Comparison of ENCODE assay signal across 18 cellular contexts in the genomic region with DNA sequence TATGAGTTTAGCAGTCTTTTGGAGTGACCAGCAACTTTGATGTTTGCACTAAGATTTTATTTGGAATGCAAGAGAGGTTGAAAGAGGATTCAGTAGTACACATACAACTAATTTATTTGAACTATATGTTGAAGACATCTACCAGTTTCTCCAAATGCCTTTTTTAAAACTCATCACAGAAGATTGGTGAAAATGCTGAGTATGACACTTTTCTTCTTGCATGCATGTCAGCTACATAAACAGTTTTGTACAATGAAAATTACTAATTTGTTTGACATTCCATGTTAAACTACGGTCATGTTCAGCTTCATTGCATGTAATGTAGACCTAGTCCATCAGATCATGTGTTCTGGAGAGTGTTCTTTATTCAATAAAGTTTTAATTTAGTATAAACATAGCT. TPM values are rescaled to one million over a fixed set of nuclear protein-coding genes. Genes with fewer than 3 reads are reported as not detected.
A peak's percentile ranks its signal among the peaks of the same experiment; 100 is the strongest.
DNase-seq lines count a peak whose midpoint lies in the region; ATAC-seq, FAIRE-seq and TF ChIP-seq lines count a peak whose summit lies in the region.
"Had no signal": no experiment of that assay in that cellular context is flagged by ENCODE, and none has a peak within 500 bp of the region (broad histone marks: within the 10 kb centered on the region; RNA-seq: fewer than 3 reads in every experiment).

No MANE protein-coding gene starts in this region.

- no peak overlapping the region for H3K27ac ChIP-seq in IMR-90 (ENCODE audit: insufficient read depth, low read length)
- no peak overlapping the region for H3K27ac ChIP-seq in H1 (ENCODE audit: low read depth, low read length)
- H3K27ac ChIP-seq in suprapubic skin, result no peak overlapping the region
- H3K27ac ChIP-seq: BLaER1 had no signal

- no CpG with 5 or more reads among the region's 1 CpG for WGBS in IMR-90 (ENCODE audit: extremely low coverage in 2 of 2, insufficient read length in 1 of 2), 2 experiments
- 91% methylated on average over 1 of the region's 1 CpG; no CpG with 5 or more reads in 1 of the 2 experiments for WGBS in H1 (ENCODE audit: extremely low coverage in 1 of 2, insufficient coverage in 1 of 2, insufficient read length in 1 of 2, insufficient replicate concordance in 2 of 2, low coverage in 1 of 2, low lambda C conversion rate in 2 of 2, missing lambda C conversion rate in 1 of 2), 2 experiments
- 85% methylated on average over 1 of the region's 1 CpG for WGBS in suprapubic skin

- H3K56ac ChIP-seq in IMR-90 (ENCODE audit: extremely low read depth, insufficient read depth, low read length) (no peak overlapping the region), H1 (replicated peaks; ENCODE audit: insufficient read length, low read depth, low read length) (no peak overlapping the region)

- H2AK5ac ChIP-seq in IMR-90 (ENCODE audit: low read depth, low read length) (no peak overlapping the region), H1 (ENCODE audit: low read depth, low read length) (no peak overlapping the region)

- no TSS peak for BruUV-seq in IMR-90 (replicated peaks; lab: Mats Ljungman, UMichigan)

- H3K4me3 ChIP-seq in IMR-90 (ENCODE audit: insufficient read depth, low read depth, low read length) (no peak overlapping the region), H1 (ENCODE audit: extremely low read depth in 1 of 4, insufficient read depth in 2 of 4, low read depth in 3 of 4, low read length in 4 of 4) (no peak overlapping the region), suprapubic skin (no peak overlapping the region)
- H3K4me3 ChIP-seq: BLaER1 had no signal

- intact Hi-C loops in IMR-90 (cut with micrococcal nuclease), result no loop called here

- H3K9me3 ChIP-seq in IMR-90 (ENCODE audit: control insufficient read depth, insufficient read depth, low read length) (no peaks in the 10 kb centered on the region), H1 (ENCODE audit: insufficient read depth in 2 of 2, low read depth in 1 of 2, low read length in 1 of 2) (no peaks in the 10 kb centered on the region), suprapubic skin (no peaks in the 10 kb centered on the region)
- H3K9me3 ChIP-seq: BLaER1, Caco-2 had no signal

- no peaks in the 10 kb centered on the region for H3K27me3 Mint-ChIP-seq in osteocyte (ENCODE audit: unreplicated experiment)

- no peak overlapping the region for H3K14ac ChIP-seq in IMR-90 (replicated peaks; ENCODE audit: low read depth, low read length)
- no peak overlapping the region for H3K14ac ChIP-seq in H1 (ENCODE audit: insufficient read length)

- peaks cover 34% of the 10 kb centered on the region for H4K20me1 ChIP-seq in IMR-90 (ENCODE audit: insufficient read depth, low read length)
- peaks cover 10 to 33% of the 10 kb centered on the region in 2 experiments for H4K20me1 ChIP-seq in H1 (replicated peaks in 1 of 2; ENCODE audit: control insufficient read depth in 1 of 2, insufficient read depth in 2 of 2, low read length in 2 of 2)

- no peak for TF ChIP-seq CTCF in IMR-90 (conservative IDR thresholded peaks at IDR 0.05; ENCODE audit: low read depth, low read length)
- no peak for TF ChIP-seq CTCF in H1 (IDR thresholded peaks at IDR 0.05; ENCODE audit: control extremely low read depth in 1 of 3, insufficient read depth in 1 of 3, low read depth in 1 of 3, low read length in 3 of 3)
- TF ChIP-seq CTCF in osteocyte (IDR thresholded peaks at IDR 0.05), result no peak
- no peak for TF ChIP-seq CTCF in suprapubic skin (IDR thresholded peaks at IDR 0.05)

- no peaks in the 10 kb centered on the region for H3K23me2 ChIP-seq in H1 (ENCODE audit: low read depth, low read length)

- H3K4me2 ChIP-seq in IMR-90 (ENCODE audit: low read depth, low read length) (no peak overlapping the region), H1 (ENCODE audit: insufficient read depth in 1 of 2, low read depth in 2 of 2, low read length in 2 of 2) (no peak overlapping the region)
- H3K4me2 ChIP-seq: BLaER1 had no signal

- dilution Hi-C loops in IMR-90 (cut with HindIII; ENCODE audit: low sequenced_read_pairs, unreplicated experiment), result no loop called here

- no peak for FAIRE-seq in H1 (lab: Jason Lieb, UNC)
- FAIRE-seq: GM19239, HTR-8/SVneo had no signal

- H3K23ac ChIP-seq in IMR-90 (ENCODE audit: low read depth, low read length) (no peak overlapping the region), H1 (ENCODE audit: insufficient read length) (no peak overlapping the region)

- peaks cover 25% of the 10 kb centered on the region for H3K36me3 ChIP-seq in IMR-90 (ENCODE audit: control insufficient read depth, insufficient read depth, low read length)
- peaks cover 17 to 56% (median 37%) of the 10 kb centered on the region in 4 experiments for H3K36me3 ChIP-seq in H1 (ENCODE audit: control insufficient read depth in 2 of 4, insufficient read depth in 4 of 4, low read length in 3 of 4)
- peaks cover 35% of the 10 kb centered on the region for H3K36me3 ChIP-seq in suprapubic skin

- no peak overlapping the region for H4K5ac ChIP-seq in IMR-90 (ENCODE audit: low read depth, low read length)
- no peak overlapping the region for H4K5ac ChIP-seq in H1 (ENCODE audit: insufficient read length, low read depth, low read length)

- no peak overlapping the region for H2AK9ac ChIP-seq in IMR-90 (replicated peaks; ENCODE audit: low read depth, low read length, poor library complexity)

- no peak overlapping the region for H2AFZ ChIP-seq in IMR-90 (replicated peaks; ENCODE audit: low read length, poor library complexity)
- no peak overlapping the region for H2AFZ ChIP-seq in H1 (ENCODE audit: low read length)

- H3K4me3 Mint-ChIP-seq in osteocyte (ENCODE audit: unreplicated experiment), result no peak overlapping the region
- H3K4me3 Mint-ChIP-seq: CD8-positive, alpha-beta memory T cell had no signal

- no peak overlapping the region for H2BK20ac ChIP-seq in IMR-90 (ENCODE audit: low read depth, low read length)
- H2BK20ac ChIP-seq in H1 (ENCODE audit: low read length), result no peak overlapping the region

- H3K9ac ChIP-seq in IMR-90 (ENCODE audit: low read depth, low read length) (no peak overlapping the region), H1 (replicated peaks in 1 of 4; ENCODE audit: extremely low read depth in 1 of 4, low read depth in 3 of 4, low read length in 3 of 4) (no peak overlapping the region)
- H3K9ac ChIP-seq: BLaER1 had no signal

- H3K79me1 ChIP-seq in IMR-90 (ENCODE audit: low read depth in 1 of 2, low read length in 2 of 2) (peaks cover 14 to 39% of the 10 kb centered on the region in 2 experiments; a peak in 3 of 4 replicates), H1 (ENCODE audit: low read depth, low read length) (no peaks in the 10 kb centered on the region)

- TF ChIP-seq POLR2A in IMR-90 (IDR thresholded peaks at IDR 0.05; ENCODE audit: low read depth, low read length) (no peak), H1 (IDR thresholded peaks at IDR 0.05; ENCODE audit: control extremely low read depth in 1 of 2, low read depth in 2 of 2, low read length in 2 of 2) (no peak), suprapubic skin (IDR thresholded peaks at IDR 0.05) (no peak)

- H4K91ac ChIP-seq in IMR-90 (ENCODE audit: insufficient read depth, low read depth, low read length) (no peak overlapping the region), H1 (replicated peaks; ENCODE audit: insufficient read length, low read length) (no peak overlapping the region)

- H2BK120ac ChIP-seq in IMR-90 (ENCODE audit: low read depth, low read length), result no peak overlapping the region
- H2BK120ac ChIP-seq in H1 (replicated peaks; ENCODE audit: low read depth, low read length), result no peak overlapping the region

- POLR2A ChIA-PET in IMR-90 (lab: Charles Lee; ENCODE audit: unreplicated experiment) (no interaction called here), H1 (lab: Charles Lee; ENCODE audit: partially characterized antibody) (interaction anchor here (1.1 to 1.8 kb wide), 4 partner anchors 9 to 14 kb away, joined by 3 to 9 read pairs (median 6); partner anchors contain the start of gene GJA1)

- H3K18ac ChIP-seq in IMR-90 (ENCODE audit: low read depth, low read length) (no peak overlapping the region), H1 (ENCODE audit: extremely low read depth, low read length) (no peak overlapping the region)

- H3K4ac ChIP-seq in IMR-90 (ENCODE audit: low read depth, low read length) (no peak overlapping the region), H1 (replicated peaks; ENCODE audit: insufficient read length, low read depth, low read length) (no peak overlapping the region)

- H2BK5ac ChIP-seq in IMR-90 (ENCODE audit: low read depth, low read length, poor library complexity, severe bottlenecking) (peak overlapping the region; percentile 59), H1 (ENCODE audit: low read depth, low read length) (no peak overlapping the region)

- H3K36me3 Mint-ChIP-seq in osteocyte (ENCODE audit: unreplicated experiment), result peaks cover 45% of the 10 kb centered on the region
- H3K36me3 Mint-ChIP-seq: CD8-positive, alpha-beta memory T cell had no signal

- H4K8ac ChIP-seq in IMR-90 (ENCODE audit: low read depth in 2 of 2, low read length in 2 of 2) (no peak overlapping the region), H1 (ENCODE audit: extremely low read depth, insufficient read depth, low read length) (no peak overlapping the region)

- no peaks in the 10 kb centered on the region for H3K9me3 Mint-ChIP-seq in osteocyte (ENCODE audit: unreplicated experiment)
- H3K9me3 Mint-ChIP-seq: HFFc6 had no signal

- TF ChIP-seq EP300 in H1 (IDR thresholded peaks at IDR 0.05; ENCODE audit: borderline replicate concordance in 1 of 2, low read depth in 2 of 2, low read length in 2 of 2), result no peak
- no peak for TF ChIP-seq EP300 in suprapubic skin (IDR thresholded peaks at IDR 0.05)

- no peak for ATAC-seq in IMR-90 (ENCODE audit: low read depth)

- H3K4me1 ChIP-seq in IMR-90 (ENCODE audit: control insufficient read depth, insufficient read depth, low read length), result 0 out of 2 replicates have a peak, but pooled peaks cover 3% of the 10 kb centered on the region
- peaks cover 0 to 3% (median under 1%) of the 10 kb centered on the region in 4 experiments; a peak in 3 of 7 replicates for H3K4me1 ChIP-seq in H1 (replicated peaks in 1 of 4; ENCODE audit: control insufficient read depth in 3 of 4, insufficient read depth in 4 of 4, low read length in 3 of 4)
- H3K4me1 ChIP-seq in suprapubic skin, result peaks cover 14% of the 10 kb centered on the region

- H3K4me1 Mint-ChIP-seq in osteocyte (ENCODE audit: unreplicated experiment), result peaks cover 33% of the 10 kb centered on the region
- H3K4me1 Mint-ChIP-seq: CD8-positive, alpha-beta memory T cell had no signal

- no peak overlapping the region for H2BK15ac ChIP-seq in IMR-90 (ENCODE audit: low read depth, low read length)
- no peak overlapping the region for H2BK15ac ChIP-seq in H1 (ENCODE audit: low read length)

- CTCF ChIA-PET in IMR-90 (lab: Yijun Ruan, JAX) (no interaction called here), H1 (lab: Charles Lee; ENCODE audit: partially characterized antibody) (interaction anchor here (0.7 kb wide), 1 partner anchor 40 kb away, joined by 4 read pairs; no protein-coding TSS in a partner anchor)

- H3K27ac Mint-ChIP-seq in osteocyte (ENCODE audit: unreplicated experiment), result peak overlapping the region; percentile 13
- H3K27ac Mint-ChIP-seq: CD8-positive, alpha-beta memory T cell had no signal

- peaks cover 14 to 52% of the 10 kb centered on the region in 2 experiments for H3K79me2 ChIP-seq in H1 (ENCODE audit: control insufficient read depth in 1 of 2, insufficient read depth in 2 of 2, low read length in 2 of 2)

- TF ChIP-seq RAD21 in IMR-90 (IDR thresholded peaks at IDR 0.05; ENCODE audit: low read length) (no peak), H1 (IDR thresholded peaks at IDR 0.05 in 1 of 2, conservative IDR thresholded peaks at IDR 0.05 in 1 of 2; ENCODE audit: low read depth in 2 of 2, low read length in 2 of 2) (no peak)

- DNase-seq in DMS114 treated with DMSO at 0.1 percent for 48 hours (lab: John Stamatoyannopoulos, UW; ENCODE audit: unreplicated experiment) (peak; percentile 59), IMR-90 (no peak), H1 (ENCODE audit: low read depth in 1 of 2, low spot score in 2 of 2) (no peak), osteocyte (ENCODE audit: extremely low spot score, unreplicated experiment) (no peak), suprapubic skin (ENCODE audit: low spot score in 2 of 2) (no peak)
- no peak for DNase-seq in activated CD4-positive, alpha-beta T cell treated with anti-CD3 and anti-CD28 coated beads, Interleukin-2, amount 50 U/mL, for 1 hour
- DNase-seq in stimulated activated CD4-positive, alpha-beta T cell treated with anti-CD3 and anti-CD28 coated beads, Interleukin-4, amount 100 ng/mL, for 24 hours, result no peak
- DNase-seq: AML-193; Caco-2; CD8-positive, alpha-beta memory T cell; DMS 273 treated with DMSO at 0.1 percent for 48 hours; DMS79; GDM1; HFFc6; KBM-7 had no signal

- H2BK12ac ChIP-seq in H1 (ENCODE audit: low read depth, low read length), result no peak overlapping the region

- in situ Hi-C loops in IMR-90 (cut with MboI; ENCODE audit: low sequenced_read_pairs), result no loop called here

- H3K27me3 ChIP-seq in IMR-90 (ENCODE audit: control insufficient read depth, insufficient read depth, low read length) (no peaks in the 10 kb centered on the region), H1 (replicated peaks in 1 of 4; ENCODE audit: control insufficient read depth in 3 of 4, extremely low read depth in 1 of 4, insufficient read depth in 3 of 4, low read length in 3 of 4) (no peaks in the 10 kb centered on the region), suprapubic skin (no peaks in the 10 kb centered on the region)
- H3K27me3 ChIP-seq: BLaER1 had no signal

- 0 out of 2 replicates have a peak, but pooled peaks cover 6% of the 10 kb centered on the region for H3K9me1 ChIP-seq in IMR-90 (ENCODE audit: insufficient read depth, low read length)

RNA-seq across cellular contexts. Expression of gene GJA1, which starts 13.9 kb away (rescaled TPM):
- total RNA-seq in IMR-90 (2012; rRNA removed) (314 and 323 TPM in 2 replicates), osteocyte (283 and 286 TPM in 2 replicates), suprapubic skin (100 to 1,000 TPM; 170 to 484 (median 346) TPM)
- polyA plus RNA-seq in IMR-90 (2012; rRNA removed) (131 and 180 TPM in 2 replicates), H1 (2011; rRNA removed) (289 and 468 TPM in 2 replicates)
- 40.8 and 46.3 TPM in 2 replicates for polyA plus RNA-seq in IMR-90 (2012; cell fraction: cytosol; rRNA removed)
- polyA plus RNA-seq in IMR-90 (2012; cell fraction: nucleus; rRNA removed; ENCODE audit: low replicate concordance), result 9.7 and 51.6 TPM in 2 replicates
- total RNA-seq in H1 (2021; fragmentation: NEBNext Ultra II Directional; extraction: Animal tissue kit (Norgen Biotek cat#: 25700)), result 775 and 795 TPM in 2 replicates
- 505 TPM for polyA plus RNA-seq in H1 (2011; cell fraction: cytosol; rRNA removed)
- polyA plus RNA-seq in H1 (2011; cell fraction: nucleus; rRNA removed), result 212 TPM
- 544 to 757 TPM (median 618 TPM) in 4 replicates for polyA plus RNA-seq in H1 (2012, experiment 1 of 2)
- polyA plus RNA-seq in H1 (2012, experiment 2 of 2), result 50.8 TPM
- 1,264 TPM for polyA plus RNA-seq in H1 (2013, experiment 1 of 2)
- 1,314 TPM for polyA plus RNA-seq in H1 (2013, experiment 2 of 2)
- polyA minus RNA-seq in H1 (2011; rRNA and poly(A)+ RNA removed), result 852 and 1,009 TPM in 2 replicates
- polyA minus RNA-seq in H1 (2011; cell fraction: cytosol; rRNA and poly(A)+ RNA removed), result 396 TPM
- polyA minus RNA-seq in H1 (2011; cell fraction: nucleus; rRNA and poly(A)+ RNA removed), result 233 TPM
- total RNA-seq: CD8-positive, alpha-beta memory T cell had no signal
- polyA plus RNA-seq: CD8-positive, alpha-beta memory T cell had no signal
